Comparison of ENCODE assay signal across 8 cellular contexts in genomic region chr2:195532628-195533271, GRCh38.
DNase-seq lines count a peak whose midpoint lies in the region; ATAC-seq and TF ChIP-seq lines count a peak whose summit lies in the region.

No MANE protein-coding gene starts in this region.

- no peaks in the 10 kb centered on the region for H3K79me2 ChIP-seq in neural progenitor cell (ENCODE audit: low read depth)

- H3K36me3 ChIP-seq in GM06990 (ENCODE audit: control insufficient read depth, insufficient read depth, low read length) (no peaks in the 10 kb centered on the region), suprapubic skin (no peaks in the 10 kb centered on the region), sigmoid colon (no peaks in the 10 kb centered on the region), neural progenitor cell (no peaks in the 10 kb centered on the region)

- H2AFZ ChIP-seq in neural progenitor cell (replicated peaks): no peak overlapping the region

- peak overlapping the region; percentile 89 for H3K27ac Mint-ChIP-seq in central memory CD8-positive, alpha-beta T cell (ENCODE audit: low read depth)
- peak overlapping the region; percentile 92 for H3K27ac Mint-ChIP-seq in stimulated activated memory B cell treated with anti-CD40 and anti-IgM and Interleukin-4, amounts not matched to agents 10 μg/mL and 1 μg/mL and 100 μg/mL, for 72 hours
- H3K27ac Mint-ChIP-seq in neural progenitor cell: no peak overlapping the region

- peak overlapping the region; percentile 81 for H3K4me3 Mint-ChIP-seq in central memory CD8-positive, alpha-beta T cell
- peak overlapping the region; percentile 89 for H3K4me3 Mint-ChIP-seq in stimulated activated memory B cell treated with anti-CD40 and anti-IgM and Interleukin-4, amounts not matched to agents 10 μg/mL and 1 μg/mL and 100 μg/mL, for 72 hours
- no peak overlapping the region for H3K4me3 Mint-ChIP-seq in neural progenitor cell

- H3K9me3 Mint-ChIP-seq in central memory CD8-positive, alpha-beta T cell: no peaks in the 10 kb centered on the region
- no peaks in the 10 kb centered on the region for H3K9me3 Mint-ChIP-seq in stimulated activated memory B cell treated with anti-CD40 and anti-IgM and Interleukin-4, amounts not matched to agents 10 μg/mL and 1 μg/mL and 100 μg/mL, for 72 hours
- no peaks in the 10 kb centered on the region for H3K9me3 Mint-ChIP-seq in neural progenitor cell

- H3K4me2 ChIP-seq in neural progenitor cell: no peak overlapping the region

- intact Hi-C loops in sigmoid colon (cut with DNase I): no loop called here

- no peaks in the 10 kb centered on the region for H3K27me3 Mint-ChIP-seq in central memory CD8-positive, alpha-beta T cell
- no peaks in the 10 kb centered on the region for H3K27me3 Mint-ChIP-seq in stimulated activated memory B cell treated with anti-CD40 and anti-IgM and Interleukin-4, amounts not matched to agents 10 μg/mL and 1 μg/mL and 100 μg/mL, for 72 hours
- peaks cover 2% of the 10 kb centered on the region for H3K27me3 Mint-ChIP-seq in neural progenitor cell (ENCODE audit: insufficient read depth, low read depth)

- no peak for TF ChIP-seq EP300 in suprapubic skin (IDR thresholded peaks at IDR 0.05)
- no peak for TF ChIP-seq EP300 in sigmoid colon (IDR thresholded peaks at IDR 0.05)

- DNase-seq in GM06990 (ENCODE audit: extremely low read depth, insufficient read length) (peak; percentile 28), MV-4-11 (lab: John Stamatoyannopoulos, UW) (peak; percentile 25), suprapubic skin (ENCODE audit: low spot score in 2 of 2) (no peak), sigmoid colon (no peak), neural progenitor cell (ENCODE audit: low spot score) (no peak)
- DNase-seq in central memory CD8-positive, alpha-beta T cell (ENCODE audit: low spot score in 2 of 2): no peak

- H3K36me3 Mint-ChIP-seq in central memory CD8-positive, alpha-beta T cell (ENCODE audit: insufficient read depth): peaks cover 13% of the 10 kb centered on the region
- H3K36me3 Mint-ChIP-seq in stimulated activated memory B cell treated with anti-CD40 and anti-IgM and Interleukin-4, amounts not matched to agents 10 μg/mL and 1 μg/mL and 100 μg/mL, for 72 hours: no peaks in the 10 kb centered on the region
- H3K36me3 Mint-ChIP-seq in neural progenitor cell: no peaks in the 10 kb centered on the region

- ATAC-seq in GM21786 (IDR thresholded peaks at IDR 0.05; ENCODE audit: unreplicated experiment): peak; percentile 35
- peak; percentile 59 for ATAC-seq in central memory CD8-positive, alpha-beta T cell (replicated peaks; ENCODE audit: extremely low read depth, poor library complexity, severe bottlenecking)
- peak; percentile 49 for ATAC-seq in stimulated activated memory B cell treated with anti-CD40 and anti-IgM and Interleukin-4, amounts not matched to agents 10 μg/mL and 1 μg/mL and 100 μg/mL, for 72 hours

- H3K27me3 ChIP-seq in GM06990 (replicated peaks; ENCODE audit: control insufficient read depth, insufficient read depth, low read length) (no peaks in the 10 kb centered on the region), suprapubic skin (no peaks in the 10 kb centered on the region), sigmoid colon (no peaks in the 10 kb centered on the region), neural progenitor cell (no peaks in the 10 kb centered on the region)

- TF ChIP-seq POLR2A in suprapubic skin (IDR thresholded peaks at IDR 0.05) (no peak), sigmoid colon (IDR thresholded peaks at IDR 0.05) (no peak)

- no peaks in the 10 kb centered on the region for H3F3A ChIP-seq in neural progenitor cell (ENCODE audit: low read depth)

- H3K9ac ChIP-seq in neural progenitor cell: no peak overlapping the region

- H3K4me3 ChIP-seq in GM06990 (replicated peaks; ENCODE audit: low read depth, low read length): peak overlapping the region; percentile 53
- no peak overlapping the region for H3K4me3 ChIP-seq in suprapubic skin
- H3K4me3 ChIP-seq in sigmoid colon: peak overlapping the region in 1 of 4 donors; percentile 7
- H3K4me3 ChIP-seq in neural progenitor cell: no peak overlapping the region

- H3K9me3 ChIP-seq in suprapubic skin: no peaks in the 10 kb centered on the region
- no peaks in the 10 kb centered on the region for H3K9me3 ChIP-seq in sigmoid colon
- H3K9me3 ChIP-seq in neural progenitor cell (ENCODE audit: low read depth): no peaks in the 10 kb centered on the region

- H3K27ac ChIP-seq in suprapubic skin (no peak overlapping the region), sigmoid colon (no peak overlapping the region), neural progenitor cell (no peak overlapping the region)

- H3K4me1 ChIP-seq in suprapubic skin: peaks cover 17% of the 10 kb centered on the region
- peaks cover 0 to 9% (median 4%) of the 10 kb centered on the region in 4 donors for H3K4me1 ChIP-seq in sigmoid colon
- no peaks in the 10 kb centered on the region for H3K4me1 ChIP-seq in neural progenitor cell

- 16% methylated on average over 5 of the region's 5 CpGs for WGBS in suprapubic skin
- WGBS in sigmoid colon, 2 donors: 12 to 14% methylated on average over 5 of the region's 5 CpGs

- TF ChIP-seq CTCF in GM06990 (IDR thresholded peaks at IDR 0.05; ENCODE audit: insufficient read depth, low read length, poor library complexity, severe bottlenecking) (no peak), suprapubic skin (IDR thresholded peaks at IDR 0.05) (no peak), sigmoid colon (IDR thresholded peaks at IDR 0.05) (no peak), neural progenitor cell (IDR thresholded peaks at IDR 0.05) (no peak)

- H3K4me1 Mint-ChIP-seq in central memory CD8-positive, alpha-beta T cell: peaks cover 71% of the 10 kb centered on the region
- H3K4me1 Mint-ChIP-seq in stimulated activated memory B cell treated with anti-CD40 and anti-IgM and Interleukin-4, amounts not matched to agents 10 μg/mL and 1 μg/mL and 100 μg/mL, for 72 hours: peaks cover 54% of the 10 kb centered on the region
- H3K4me1 Mint-ChIP-seq in neural progenitor cell: peaks cover 32% of the 10 kb centered on the region

- no peaks in the 10 kb centered on the region for H4K20me1 ChIP-seq in neural progenitor cell (ENCODE audit: low read depth)

Comparison
In these comparisons a context has a peak if more than half of its experiments do, and no peak if none do; other contexts are left out.
1. DNase-seq: peak in GM06990 (single experiment) and MV-4-11 (single experiment); none in central memory CD8-positive, alpha-beta T cell (0 of 2), suprapubic skin (0 of 2), sigmoid colon (single experiment) and neural progenitor cell (single experiment).
2. Peak in every context shown above with its lines, with median percentiles within 50 percentile points of each other: ATAC-seq.